In genomic region chr2:170298115-170298514, GRCh38 we compare ENCODE assay signal across 16 cellular contexts.
DNase-seq lines count a peak whose midpoint lies in the region; ATAC-seq lines count a peak whose summit lies in the region.
"Had no signal": no experiment of that assay in that cellular context is flagged by ENCODE, and none has a peak within 500 bp of the region (broad histone marks: within the 10 kb centered on the region; RNA-seq: fewer than 3 reads in every experiment).

No MANE protein-coding gene starts in this region.

- intact Hi-C loops in head of caudate nucleus (cut with DNase I) = no loop called here

- H4K20me1 ChIP-seq in BLaER1 treated with 17β-estradiol and CSF1 and Interleukin-3, amounts not matched to agents 10 nM and 100 nM = no peaks in the 10 kb centered on the region

- no peaks in the 10 kb centered on the region for H3K27me3 ChIP-seq in BLaER1 treated with 17β-estradiol and CSF1 and Interleukin-3, amounts not matched to agents 10 nM and 100 nM
- H3K27me3 ChIP-seq: upper lobe of left lung had no signal

- H3K27ac ChIP-seq in BLaER1 treated with 17β-estradiol and CSF1 and Interleukin-3, amounts not matched to agents 10 nM and 100 nM = no peak overlapping the region
- H3K27ac ChIP-seq: neutrophil, upper lobe of left lung had no signal

- H3K27me3 Mint-ChIP-seq in naive thymus-derived CD8-positive, alpha-beta T cell = peaks cover 4 to 30% (median 8%) of the 10 kb centered on the region in 5 donors

- no peak overlapping the region for H3K4me3 Mint-ChIP-seq in naive thymus-derived CD8-positive, alpha-beta T cell
- H3K4me3 Mint-ChIP-seq: activated T-cell treated with anti-CD3 and anti-CD28 coated beads, Interleukin-2, amount 50 U/mL, for 4 hours had no signal

- H3K27ac Mint-ChIP-seq in naive thymus-derived CD8-positive, alpha-beta T cell = no peak overlapping the region

- no peak overlapping the region for H3K4me3 ChIP-seq in BLaER1 treated with 17β-estradiol and CSF1 and Interleukin-3, amounts not matched to agents 10 nM and 100 nM
- H3K4me3 ChIP-seq: upper lobe of left lung had no signal

- peak overlapping the region in 10 of 11 experiments; percentile 22 to 56 (median 34); a peak in 17 of 22 replicates for H3K4me2 ChIP-seq in BLaER1 treated with 17β-estradiol and CSF1 and Interleukin-3, amounts not matched to agents 10 nM and 100 nM

- no peaks in the 10 kb centered on the region for H3K36me3 ChIP-seq in BLaER1 treated with 17β-estradiol and CSF1 and Interleukin-3, amounts not matched to agents 10 nM and 100 nM
- H3K36me3 ChIP-seq: neutrophil, upper lobe of left lung had no signal

- peaks cover 5 to 9% (median 8%) of the 10 kb centered on the region in 10 experiments; a peak in 19 of 20 replicates for H3K4me1 ChIP-seq in BLaER1 treated with 17β-estradiol and CSF1 and Interleukin-3, amounts not matched to agents 10 nM and 100 nM
- H3K4me1 ChIP-seq: upper lobe of left lung had no signal

- H3K9me3 ChIP-seq in BLaER1 treated with 17β-estradiol and CSF1 and Interleukin-3, amounts not matched to agents 10 nM and 100 nM (replicated peaks in 1 of 11) = peaks cover 14 to 18% (median 15%) of the 10 kb centered on the region in 11 experiments
- H3K9me3 ChIP-seq: neutrophil, upper lobe of left lung had no signal

- peaks cover 0 to 13% (median 2%) of the 10 kb centered on the region in 3 donors for H3K36me3 Mint-ChIP-seq in naive thymus-derived CD8-positive, alpha-beta T cell

- peaks cover 0 to 26% (median 9%) of the 10 kb centered on the region in 9 donors for H3K9me3 Mint-ChIP-seq in naive thymus-derived CD8-positive, alpha-beta T cell

- POLR2A ChIA-PET in naive thymus-derived CD8-positive, alpha-beta T cell (lab: Charles Lee) = no interaction called here

- H3K9ac ChIP-seq in BLaER1 treated with 17β-estradiol and CSF1 and Interleukin-3, amounts not matched to agents 10 nM and 100 nM = no peak overlapping the region

- peaks cover 0 to 3% (median 0%) of the 10 kb centered on the region in 4 donors for H3K4me1 Mint-ChIP-seq in naive thymus-derived CD8-positive, alpha-beta T cell

- DNase-seq in head of caudate nucleus (no peak), iPS-NIHi11 (ENCODE audit: low spot score) (no peak), activated gamma-delta T cell (lab: John Stamatoyannopoulos, UW) (no peak)
- no peak for DNase-seq in naive thymus-derived CD8-positive, alpha-beta T cell
- DNase-seq: activated T-cell treated with anti-CD3 and anti-CD28 coated beads, Interleukin-2, amount 50 U/mL, for 4 hours; DMS 273 treated with DMSO at 0.1 percent for 48 hours; NCI-H1417 treated with DMSO at 0.1 percent for 48 hours; small intestine; upper lobe of left lung had no signal

- ATAC-seq in GM19043 (IDR thresholded peaks at IDR 0.05; ENCODE audit: low read depth, unreplicated experiment) = peak; percentile 90
- peak; percentile 77 for ATAC-seq in HG02623 (IDR thresholded peaks at IDR 0.05; ENCODE audit: unreplicated experiment)
- ATAC-seq in HG03442 (IDR thresholded peaks at IDR 0.05; ENCODE audit: unreplicated experiment) = peak; percentile 91
- ATAC-seq in naive thymus-derived CD8-positive, alpha-beta T cell = no peak
- ATAC-seq: activated T-cell treated with anti-CD3 and anti-CD28 coated beads, Interleukin-2, amount 50 U/mL, for 4 hours; HepG2; SK-N-SH treated with all-trans-retinoic acid at 6 μM for 48 hours had no signal

Comparison
In these comparisons a context has a peak if more than half of its experiments do, and no peak if none do; other contexts are left out.
1. ATAC-seq: peak in GM19043 (single experiment), HG02623 (single experiment) and HG03442 (single experiment); none in naive thymus-derived CD8-positive, alpha-beta T cell (0 of 2).